17 cellular contexts compared by ENCODE assay signal in the genomic region with DNA sequence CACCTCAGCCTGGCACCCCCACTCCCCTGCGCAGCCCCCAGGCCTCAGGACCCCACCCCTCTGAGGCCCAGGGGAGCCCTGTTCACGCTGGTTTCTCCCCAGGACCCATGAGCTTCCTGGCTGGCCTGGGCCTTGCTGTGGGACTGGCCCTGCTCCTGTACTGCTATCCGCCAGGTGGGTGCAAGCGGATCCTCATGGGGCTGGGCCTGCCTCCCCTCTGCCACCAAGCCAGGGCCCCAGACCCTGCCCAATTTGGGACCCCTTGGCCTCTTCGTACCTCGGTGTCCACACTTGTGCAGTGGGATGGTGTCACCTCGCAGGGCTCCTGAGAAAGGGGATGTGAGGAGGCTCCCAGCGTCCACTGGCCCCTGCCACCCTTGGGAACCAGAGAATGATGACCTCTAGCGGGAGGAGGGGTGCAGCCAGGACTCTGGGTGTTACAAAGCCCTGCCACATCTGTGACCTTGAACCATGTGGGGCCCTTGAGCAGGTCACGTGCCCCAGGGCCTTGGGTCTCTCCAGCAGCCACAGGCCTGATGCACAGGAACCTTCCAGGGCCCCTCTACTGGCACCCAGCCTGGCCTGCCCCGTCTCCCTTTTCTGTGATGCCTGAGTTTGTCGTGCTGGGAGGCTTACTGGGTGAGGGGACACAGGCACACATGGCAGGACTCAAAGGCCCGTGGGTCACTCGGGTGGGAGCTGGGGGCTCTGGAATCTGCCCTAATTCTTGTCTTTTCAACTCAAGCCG. TPM values are rescaled to one million over a fixed set of nuclear protein-coding genes. Genes with fewer than 3 reads are reported as not detected.
DNase-seq lines count a peak whose midpoint lies in the region; ATAC-seq and TF ChIP-seq lines count a peak whose summit lies in the region.
"Had no signal": no experiment of that assay in that cellular context is flagged by ENCODE, and none has a peak within 500 bp of the region (broad histone marks: within the 10 kb centered on the region; RNA-seq: fewer than 3 reads in every experiment).

No MANE protein-coding gene starts in this region.

- no peaks in the 10 kb centered on the region for H3K27me3 ChIP-seq in left lung
- H3K27me3 ChIP-seq in GM23338 (ENCODE audit: insufficient read depth) = no peaks in the 10 kb centered on the region
- H3K27me3 ChIP-seq: colonic mucosa, heart right ventricle had no signal

- DNase-seq in left lung = peak; percentile 48 to 81
- DNase-seq in stimulated activated effector memory CD8-positive, alpha-beta T cell treated with anti-CD3 and anti-CD28 coated beads, Interleukin-12 subunit alpha, Interleukin-12 subunit beta, amount 100 ng/mL, for 72 hours (ENCODE audit: low spot score in 2 of 2) = no peak
- no peak for DNase-seq in GM23338 (ENCODE audit: low spot score)
- DNase-seq in UCSD-AML1 (lab: John Stamatoyannopoulos, UW; ENCODE audit: unreplicated experiment) = no peak
- DNase-seq: anterior cingulate cortex; CD4-positive, CD25-positive, alpha-beta regulatory T cell; colonic mucosa; NCI-H2081 treated with DMSO at 0.1 percent for 48 hours; NCI-H69 had no signal

- H3K27ac ChIP-seq in HEK293 (ENCODE audit: extremely low read depth, low read depth, low read length) (no peak overlapping the region), adipose tissue (ENCODE audit: low read depth, low read length) (peak overlapping the region; percentile 57), left lung (peak overlapping the region in 1 of 2 donors; percentile 90), GM23338 (ENCODE audit: low read depth) (no peak overlapping the region)
- H3K27ac ChIP-seq: colonic mucosa had no signal

- no peaks in the 10 kb centered on the region for H3F3A ChIP-seq in GM23338 (replicated peaks; ENCODE audit: low read depth)

- intact Hi-C loops in left lung (cut with DNase I) = no loop called here

- no peak overlapping the region for H3K4me2 ChIP-seq in GM23338

- H3K9me3 Mint-ChIP-seq in stimulated activated effector memory CD8-positive, alpha-beta T cell treated with anti-CD3 and anti-CD28 coated beads, Interleukin-12 subunit alpha, Interleukin-12 subunit beta, amount 100 ng/mL, for 72 hours = no peaks in the 10 kb centered on the region
- no peaks in the 10 kb centered on the region for H3K9me3 Mint-ChIP-seq in GM23338
- H3K9me3 Mint-ChIP-seq: CD4-positive, CD25-positive, alpha-beta regulatory T cell; nephron; T-helper 1 cell treated with Interleukin-12 subunit alpha and Interleukin-12 subunit beta and Interleukin-4 antibody, amounts not matched to agents 30 μg/mL and 1 μg/mL, for 36 hours had no signal

- POLR2A ChIA-PET in HEK293 (lab: Yijun Ruan, JAX) = no interaction called here

- peaks cover 47% of the 10 kb centered on the region for H3K36me3 Mint-ChIP-seq in stimulated activated effector memory CD8-positive, alpha-beta T cell treated with anti-CD3 and anti-CD28 coated beads, Interleukin-12 subunit alpha, Interleukin-12 subunit beta, amount 100 ng/mL, for 72 hours
- peaks cover 4% of the 10 kb centered on the region; the same call in 1 of the 3 replicates for H3K36me3 Mint-ChIP-seq in GM23338 (ENCODE audit: low read depth)

- no peak overlapping the region for H2AFZ ChIP-seq in GM23338

- H3K4me3 ChIP-seq in HEK293 (ENCODE audit: low read depth, low read length) (no peak overlapping the region), left lung (peak overlapping the region in 1 of 2 donors; percentile 11), GM23338 (no peak overlapping the region)
- H3K4me3 ChIP-seq: colonic mucosa, heart right ventricle had no signal

- WGBS in adipose tissue, 3 donors = 72 to 89% (median 77%) methylated on average over 15 of the region's 15 CpGs

- H3K79me2 ChIP-seq in GM23338 (replicated peaks; ENCODE audit: insufficient read depth) = no peaks in the 10 kb centered on the region

- H3K4me1 Mint-ChIP-seq in stimulated activated effector memory CD8-positive, alpha-beta T cell treated with anti-CD3 and anti-CD28 coated beads, Interleukin-12 subunit alpha, Interleukin-12 subunit beta, amount 100 ng/mL, for 72 hours = peaks cover 41% of the 10 kb centered on the region
- H3K4me1 Mint-ChIP-seq in GM23338 = peaks cover 16% of the 10 kb centered on the region

- no peak for ATAC-seq in left lung
- ATAC-seq in stimulated activated effector memory CD8-positive, alpha-beta T cell treated with anti-CD3 and anti-CD28 coated beads, Interleukin-12 subunit alpha, Interleukin-12 subunit beta, amount 100 ng/mL, for 72 hours = no peak
- no peak for ATAC-seq in HG03039 (IDR thresholded peaks at IDR 0.05; ENCODE audit: unreplicated experiment)
- ATAC-seq in GM23338 = no peak
- ATAC-seq: esophagus mucosa, HCT116, heart right ventricle had no signal

- H3K36me3 ChIP-seq in HEK293 (ENCODE audit: control insufficient read depth in 2 of 2, insufficient read depth in 1 of 2, low read length in 2 of 2) (peaks cover 0 to 26% of the 10 kb centered on the region in 2 experiments; a peak in 2 of 3 replicates), left lung (peaks cover 0 to 57% of the 10 kb centered on the region in 2 donors), GM23338 (ENCODE audit: insufficient read depth) (no peaks in the 10 kb centered on the region)
- H3K36me3 ChIP-seq: colonic mucosa had no signal

- no peak overlapping the region for H3K4me3 Mint-ChIP-seq in stimulated activated effector memory CD8-positive, alpha-beta T cell treated with anti-CD3 and anti-CD28 coated beads, Interleukin-12 subunit alpha, Interleukin-12 subunit beta, amount 100 ng/mL, for 72 hours
- H3K4me3 Mint-ChIP-seq in GM23338 = no peak overlapping the region
- H3K4me3 Mint-ChIP-seq: CD4-positive, CD25-positive, alpha-beta regulatory T cell; nephron; T-helper 1 cell treated with Interleukin-12 subunit alpha and Interleukin-12 subunit beta and Interleukin-4 antibody, amounts not matched to agents 30 μg/mL and 1 μg/mL, for 36 hours had no signal

- peak overlapping the region; percentile 89 for H3K27ac Mint-ChIP-seq in stimulated activated effector memory CD8-positive, alpha-beta T cell treated with anti-CD3 and anti-CD28 coated beads, Interleukin-12 subunit alpha, Interleukin-12 subunit beta, amount 100 ng/mL, for 72 hours
- H3K27ac Mint-ChIP-seq in GM23338 = no peak overlapping the region
- H3K27ac Mint-ChIP-seq: CD4-positive, CD25-positive, alpha-beta regulatory T cell; nephron; T-helper 1 cell treated with Interleukin-12 subunit alpha and Interleukin-12 subunit beta and Interleukin-4 antibody, amounts not matched to agents 30 μg/mL and 1 μg/mL, for 36 hours had no signal

- TF ChIP-seq CTCF in HEK293 (tag by site-specific recombination; IDR thresholded peaks at IDR 0.05) = no peak
- no peak for TF ChIP-seq CTCF in left lung (IDR thresholded peaks at IDR 0.05)
- TF ChIP-seq CTCF in GM23338 (conservative IDR thresholded peaks at IDR 0.05; ENCODE audit: low read depth in 2 of 2) = no peak; a peak in 1 of 4 replicates

- H4K20me1 ChIP-seq in GM23338 (replicated peaks; ENCODE audit: insufficient read depth) = peaks cover 4% of the 10 kb centered on the region; the same call in 1 of the 2 replicates

- H3K9me3 ChIP-seq in HEK293 (ENCODE audit: control insufficient read depth, insufficient read depth, low read depth, low read length) (no peaks in the 10 kb centered on the region), left lung (no peaks in the 10 kb centered on the region)
- H3K9me3 ChIP-seq: colonic mucosa, heart right ventricle had no signal

- CTCF ChIA-PET in HEK293 (lab: Yijun Ruan, JAX) = interaction anchor here (1.3 kb wide), 1 partner anchor 42 kb away, joined by 5 read pairs; no protein-coding TSS in a partner anchor

- H3K4me1 ChIP-seq in HEK293 (ENCODE audit: control insufficient read depth, insufficient read depth, low read length) (no peaks in the 10 kb centered on the region), left lung (peaks cover 0 to 88% of the 10 kb centered on the region in 2 donors), GM23338 (ENCODE audit: insufficient read depth) (peaks cover 10% of the 10 kb centered on the region)
- H3K4me1 ChIP-seq: colonic mucosa had no signal

- H3K27me3 Mint-ChIP-seq in GM23338 (ENCODE audit: insufficient read depth, low read depth, poor library complexity) = peaks cover 6% of the 10 kb centered on the region
- H3K27me3 Mint-ChIP-seq: CD4-positive, CD25-positive, alpha-beta regulatory T cell had no signal

- no peaks in the 10 kb centered on the region for H3K9me2 ChIP-seq in GM23338 (ENCODE audit: insufficient read depth)

TF ChIP-seq in HEK293, 187 proteins besides CTCF, POLR2A, EP300 and RAD21:
- no peak for TF ChIP-seq HOXA7 (CRISPR knock-in tag; IDR thresholded peaks at IDR 0.05; ENCODE audit: borderline replicate concordance)
- no peak for TF ChIP-seq ZFP41 (tag by site-specific recombination; IDR thresholded peaks at IDR 0.05; ENCODE audit: borderline replicate concordance)
- TF ChIP-seq ZNF623 (tag by site-specific recombination; IDR thresholded peaks at IDR 0.05) = peak; percentile 79

TF ChIP-seq in GM23338, 12 proteins besides CTCF, POLR2A, EP300 and RAD21 (continues in another document):
- TF ChIP-seq EZH2phosphoT487 (IDR thresholded peaks at IDR 0.05; ENCODE audit: unreplicated experiment) (no peak), NANOG (IDR thresholded peaks at IDR 0.05; ENCODE audit: borderline replicate concordance) (no peak), CREB1 (CRISPR knock-in tag; IDR thresholded peaks at IDR 0.05; ENCODE audit: low read depth) (no peak), ZNF331 (CRISPR knock-in tag; IDR thresholded peaks at IDR 0.05; ENCODE audit: low read depth) (no peak), POLR2AphosphoS5 (IDR thresholded peaks at IDR 0.05; ENCODE audit: low read depth) (no peak), EZH2 (IDR thresholded peaks at IDR 0.05; ENCODE audit: low read depth, unreplicated experiment) (no peak), JUNB (IDR thresholded peaks at IDR 0.05; ENCODE audit: unreplicated experiment) (no peak)

RNA-seq across cellular contexts. Expression of gene CARD19, which starts 16.3 kb away (rescaled TPM):
- 10 to 100 TPM; 12.5 to 43.7 (median 26.3) TPM for polyA plus RNA-seq in adipose tissue
- total RNA-seq in left lung = 10 to 100 TPM; 27.7 to 43.0 TPM
- total RNA-seq in GM23338 (2014; rRNA removed; shearing (Covaris generic)) = 24.7 and 36.8 TPM in 2 replicates
- 48.3 and 48.9 TPM in 2 replicates for polyA plus RNA-seq in GM23338 (2016; fragmentation: Nextera tagmentation; extraction: Ambion mirVana)

RNA-seq across cellular contexts. Expression of gene NINJ1, which starts 21.8 kb away (rescaled TPM):
- polyA plus RNA-seq in adipose tissue = 100 to 1,000 TPM in 1 of 3 donors, 10 to 100 TPM in 2; 22.3 to 100 (median 82.1) TPM
- 10 to 100 TPM; 77.9 to 83.5 TPM for total RNA-seq in left lung
- 31.2 and 39.7 TPM in 2 replicates for total RNA-seq in GM23338 (2014; rRNA removed; shearing (Covaris generic))
- polyA plus RNA-seq in GM23338 (2016; fragmentation: Nextera tagmentation; extraction: Ambion mirVana) = 33.3 and 36.3 TPM in 2 replicates

RNA-seq across cellular contexts. Expression of gene SUSD3, which starts 53.8 kb away (rescaled TPM):
- polyA plus RNA-seq in adipose tissue (1 to 10 TPM in 2 of 3 donors, under 1 TPM in 1; 0.93 to 4.8 (median 2.5) TPM), GM23338 (2016; fragmentation: Nextera tagmentation; extraction: Ambion mirVana) (6.9 and 8.3 TPM in 2 replicates)
- total RNA-seq in left lung = 1 to 10 TPM; 2.6 to 4.8 TPM
- total RNA-seq in GM23338 (2014; rRNA removed; shearing (Covaris generic)) = 13.5 and 20.1 TPM in 2 replicates

Comparison
In these comparisons a context has a peak if more than half of its experiments do, and no peak if none do; other contexts are left out.
1. DNase-seq: peak in left lung (2 of 2); none in stimulated activated effector memory CD8-positive, alpha-beta T cell treated with anti-CD3 and anti-CD28 coated beads, Interleukin-12 subunit alpha, Interleukin-12 subunit beta, amount 100 ng/mL, for 72 hours (0 of 2), GM23338 (single experiment) and UCSD-AML1 (single experiment).